ENCODE assay signal across 12 cellular contexts in the genomic region with DNA sequence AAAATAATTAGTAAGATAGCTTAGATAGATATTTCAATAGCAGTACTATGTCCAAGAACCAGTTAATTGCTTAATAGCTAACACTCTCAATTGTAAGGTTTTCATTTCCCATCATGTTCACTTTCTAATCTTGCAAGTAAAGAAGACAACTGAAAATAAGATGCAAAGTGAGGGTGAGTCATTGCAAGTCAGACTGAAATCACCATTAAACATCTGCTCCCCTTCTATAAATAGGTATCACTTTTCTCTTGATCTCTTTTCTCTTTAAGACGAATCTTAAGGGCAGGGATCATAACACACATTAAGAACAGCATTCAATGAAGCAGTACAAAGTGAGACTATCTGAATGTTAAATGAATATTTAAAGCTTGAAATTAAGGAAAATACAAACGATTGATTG. TPM values are rescaled to one million over a fixed set of nuclear protein-coding genes. Genes with fewer than 3 reads are reported as not detected.
DNase-seq lines count a peak whose midpoint lies in the region; ATAC-seq, FAIRE-seq and TF ChIP-seq lines count a peak whose summit lies in the region.
"Had no signal": no experiment of that assay in that cellular context is flagged by ENCODE, and none has a peak within 500 bp of the region (broad histone marks: within the 10 kb centered on the region; RNA-seq: fewer than 3 reads in every experiment).

No MANE protein-coding gene starts in this region.

- peaks cover 11% of the 10 kb centered on the region for H3K4me1 Mint-ChIP-seq in activated naive CD4-positive, alpha-beta T cell treated with anti-CD3 and anti-CD28 coated beads, Interleukin-2, amount 50 U/mL, for 24 hours
- H3K4me1 Mint-ChIP-seq in activated naive CD4-positive, alpha-beta T cell treated with anti-CD3 and anti-CD28 coated beads, Interleukin-2, amount 10 ng/mL, durations not matched to agents 7 days and 5 days: no peaks in the 10 kb centered on the region
- H3K4me1 Mint-ChIP-seq: immature natural killer cell had no signal

- peak overlapping the region; percentile 83 for H3K27ac ChIP-seq in angular gyrus (ENCODE audit: low read depth, low read length)
- no peak overlapping the region for H3K27ac ChIP-seq in kidney (ENCODE audit: low read depth in 2 of 2, low read length in 2 of 2)
- H3K27ac ChIP-seq: coronary artery had no signal

- H3K36me3 Mint-ChIP-seq in activated naive CD4-positive, alpha-beta T cell treated with anti-CD3 and anti-CD28 coated beads, Interleukin-2, amount 50 U/mL, for 24 hours: peaks cover 17% of the 10 kb centered on the region
- H3K36me3 Mint-ChIP-seq in activated naive CD4-positive, alpha-beta T cell treated with anti-CD3 and anti-CD28 coated beads, Interleukin-2, amount 10 ng/mL, durations not matched to agents 7 days and 5 days: peaks cover 73% of the 10 kb centered on the region

- peaks cover 0 to 2% of the 10 kb centered on the region in 2 donors for H3K4me1 ChIP-seq in kidney (ENCODE audit: control insufficient read depth in 1 of 2, insufficient read depth in 1 of 2, low read depth in 1 of 2, low read length in 2 of 2)

- H3K27me3 Mint-ChIP-seq in activated naive CD4-positive, alpha-beta T cell treated with anti-CD3 and anti-CD28 coated beads, Interleukin-2, amount 50 U/mL, for 24 hours: no peaks in the 10 kb centered on the region
- H3K27me3 Mint-ChIP-seq in activated naive CD4-positive, alpha-beta T cell treated with anti-CD3 and anti-CD28 coated beads, Interleukin-2, amount 10 ng/mL, durations not matched to agents 7 days and 5 days: no peaks in the 10 kb centered on the region
- H3K27me3 Mint-ChIP-seq: CD4-positive, CD25-positive, alpha-beta regulatory T cell had no signal

- H3K36me3 ChIP-seq in kidney (ENCODE audit: control insufficient read depth in 1 of 2, insufficient read depth in 2 of 2, low read length in 2 of 2): peaks cover 70 to 80% of the 10 kb centered on the region in 2 donors

- peak overlapping the region; percentile 56 for H3K4me3 Mint-ChIP-seq in activated naive CD4-positive, alpha-beta T cell treated with anti-CD3 and anti-CD28 coated beads, Interleukin-2, amount 50 U/mL, for 24 hours
- no peak overlapping the region for H3K4me3 Mint-ChIP-seq in activated naive CD4-positive, alpha-beta T cell treated with anti-CD3 and anti-CD28 coated beads, Interleukin-2, amount 10 ng/mL, durations not matched to agents 7 days and 5 days
- H3K4me3 Mint-ChIP-seq: CD4-positive, CD25-positive, alpha-beta regulatory T cell; immature natural killer cell had no signal

- H3K9me3 Mint-ChIP-seq in activated naive CD4-positive, alpha-beta T cell treated with anti-CD3 and anti-CD28 coated beads, Interleukin-2, amount 50 U/mL, for 24 hours: no peaks in the 10 kb centered on the region
- no peaks in the 10 kb centered on the region for H3K9me3 Mint-ChIP-seq in activated naive CD4-positive, alpha-beta T cell treated with anti-CD3 and anti-CD28 coated beads, Interleukin-2, amount 10 ng/mL, durations not matched to agents 7 days and 5 days
- H3K9me3 Mint-ChIP-seq: CD4-positive, CD25-positive, alpha-beta regulatory T cell; immature natural killer cell had no signal

- H3K27ac Mint-ChIP-seq in activated naive CD4-positive, alpha-beta T cell treated with anti-CD3 and anti-CD28 coated beads, Interleukin-2, amount 50 U/mL, for 24 hours: peak overlapping the region; percentile 92
- no peak overlapping the region for H3K27ac Mint-ChIP-seq in activated naive CD4-positive, alpha-beta T cell treated with anti-CD3 and anti-CD28 coated beads, Interleukin-2, amount 10 ng/mL, durations not matched to agents 7 days and 5 days

- intact Hi-C loops in kidney (cut with DNase I): no loop called here

- DNase-seq in activated naive CD4-positive, alpha-beta T cell treated with anti-CD3 and anti-CD28 coated beads, Interleukin-2, amount 10 ng/mL, durations not matched to agents 7 days and 5 days: no peak
- DNase-seq in superior temporal gyrus (ENCODE audit: extremely low spot score) (peak; percentile 42), CD1c-positive myeloid dendritic cell (ENCODE audit: extremely low spot score) (no peak), UCSD-AML1 (lab: John Stamatoyannopoulos, UW; ENCODE audit: unreplicated experiment) (no peak), kidney (no peak)
- DNase-seq: activated CD4-positive, alpha-beta T cell treated with anti-CD3 and anti-CD28 coated beads for 1 hour; immature natural killer cell had no signal

- H3K9ac ChIP-seq in kidney (ENCODE audit: low read length in 2 of 2): no peak overlapping the region

- CTCF ChIA-PET in activated naive CD4-positive, alpha-beta T cell treated with anti-CD3 and anti-CD28 coated beads, Interleukin-2, amount 10 ng/mL, durations not matched to agents 7 days and 5 days (lab: Charles Lee): interaction anchor here (1.4 kb wide), 1 partner anchor 10 kb away, joined by 8 read pairs; no protein-coding TSS in a partner anchor

- no peaks in the 10 kb centered on the region for H3K9me3 ChIP-seq in kidney (ENCODE audit: control insufficient read depth in 1 of 2, low read length in 2 of 2)

- no peak overlapping the region for H3K4me3 ChIP-seq in kidney (ENCODE audit: low read length in 2 of 2)
- H3K4me3 ChIP-seq: coronary artery had no signal

- no peak for TF ChIP-seq CTCF in kidney (IDR thresholded peaks at IDR 0.05; ENCODE audit: borderline replicate concordance, extremely low read depth, insufficient read depth)

- peak; percentile 66 for ATAC-seq in HG03060 (IDR thresholded peaks at IDR 0.05; ENCODE audit: low read depth, unreplicated experiment)

- FAIRE-seq in kidney (lab: Jason Lieb, UNC): no peak

RNA-seq across cellular contexts. Expression of a gene that starts 40.4 kb away (rescaled TPM):
- total RNA-seq in kidney: 167 TPM
- 319 TPM for polyA plus RNA-seq in kidney (ENCODE audit: insufficient read depth, low read depth, low replicate concordance)
